9 cellular contexts compared by ENCODE assay signal in genomic region chr12:39587247-39587646, GRCh38. TPM values are rescaled to one million over a fixed set of nuclear protein-coding genes. Genes with fewer than 3 reads are reported as not detected.
A peak's percentile ranks its signal among the peaks of the same experiment; 100 is the strongest.
DNase-seq lines count a peak whose midpoint lies in the region; ATAC-seq and FAIRE-seq lines count a peak whose summit lies in the region.
"Had no signal": no experiment of that assay in that cellular context is flagged by ENCODE, and none has a peak within 500 bp of the region (broad histone marks: within the 10 kb centered on the region; RNA-seq: fewer than 3 reads in every experiment).

No MANE protein-coding gene starts in this region.

- ATAC-seq in GM18909 (IDR thresholded peaks at IDR 0.05; ENCODE audit: poor library complexity, unreplicated experiment): peak; percentile 72
- peak; percentile 53 for ATAC-seq in HG03520 (IDR thresholded peaks at IDR 0.05; ENCODE audit: unreplicated experiment)

- H3K4me1 Mint-ChIP-seq in activated naive CD4-positive, alpha-beta T cell treated with anti-CD3 and anti-CD28 coated beads, Interleukin-2, amount 50 U/mL, for 24 hours: peaks cover 18% of the 10 kb centered on the region

- H3K36me3 Mint-ChIP-seq in activated naive CD4-positive, alpha-beta T cell treated with anti-CD3 and anti-CD28 coated beads, Interleukin-2, amount 50 U/mL, for 24 hours: peaks cover 16% of the 10 kb centered on the region

- no peak overlapping the region for H3K4me3 Mint-ChIP-seq in activated naive CD4-positive, alpha-beta T cell treated with anti-CD3 and anti-CD28 coated beads, Interleukin-2, amount 50 U/mL, for 24 hours
- H3K4me3 Mint-ChIP-seq: T-helper 1 cell treated with Interleukin-12 subunit alpha and Interleukin-12 subunit beta and Interleukin-4 antibody, amounts not matched to agents 30 μg/mL and 1 μg/mL, for 36 hours had no signal

- peak overlapping the region; percentile 74 for H3K27ac Mint-ChIP-seq in activated naive CD4-positive, alpha-beta T cell treated with anti-CD3 and anti-CD28 coated beads, Interleukin-2, amount 50 U/mL, for 24 hours
- H3K27ac Mint-ChIP-seq: T-helper 1 cell treated with Interleukin-12 subunit alpha and Interleukin-12 subunit beta and Interleukin-4 antibody, amounts not matched to agents 30 μg/mL and 1 μg/mL, for 36 hours had no signal

- FAIRE-seq in small intestine (lab: Jason Lieb, UNC): no peak

- no peak overlapping the region for H3K4me3 ChIP-seq in small intestine (ENCODE audit: low read depth in 1 of 2, low read length in 2 of 2)

- no peaks in the 10 kb centered on the region for H3K9me3 Mint-ChIP-seq in activated naive CD4-positive, alpha-beta T cell treated with anti-CD3 and anti-CD28 coated beads, Interleukin-2, amount 50 U/mL, for 24 hours
- H3K9me3 Mint-ChIP-seq: T-helper 1 cell treated with Interleukin-12 subunit alpha and Interleukin-12 subunit beta and Interleukin-4 antibody, amounts not matched to agents 30 μg/mL and 1 μg/mL, for 36 hours had no signal

- H3K36me3 ChIP-seq in small intestine (ENCODE audit: control insufficient read depth in 2 of 2, insufficient read depth in 2 of 2, low read length in 2 of 2): no peaks in the 10 kb centered on the region

- H3K27ac ChIP-seq in small intestine (ENCODE audit: low read depth in 1 of 2, low read length in 1 of 2): no peak overlapping the region

- 44 to 60% (median 60%) methylated on average over 3 of the region's 3 CpGs for WGBS in small intestine, 3 donors

- DNase-seq in D341Med (ENCODE audit: low spot score) (peak; percentile 20), small intestine (peak; percentile 6), dermis blood vessel endothelial cell (no peak), iPS-NIHi11 (ENCODE audit: low spot score) (no peak)
- no peak for DNase-seq in stimulated activated CD4-positive, alpha-beta T cell treated with anti-CD3 and anti-CD28 coated beads, Interleukin-4, amount 100 ng/mL, for 1 hour

- H3K4me1 ChIP-seq in small intestine (ENCODE audit: control insufficient read depth in 2 of 2, insufficient read depth in 1 of 2, low read depth in 1 of 2, low read length in 1 of 2): no peaks in the 10 kb centered on the region

- no peaks in the 10 kb centered on the region for H3K27me3 ChIP-seq in small intestine (ENCODE audit: control insufficient read depth in 2 of 2, insufficient read depth in 2 of 2, low read length in 2 of 2)

- H3K27me3 Mint-ChIP-seq in activated naive CD4-positive, alpha-beta T cell treated with anti-CD3 and anti-CD28 coated beads, Interleukin-2, amount 50 U/mL, for 24 hours: no peaks in the 10 kb centered on the region

- H3K9me3 ChIP-seq in small intestine (ENCODE audit: control insufficient read depth, low read depth): no peaks in the 10 kb centered on the region

RNA-seq across cellular contexts. Expression of gene ABCD2, which starts 32.4 kb away (rescaled TPM):
- polyA plus RNA-seq in small intestine: under 1 TPM in 2 of 3 donors, not detected in 1; 0.27 to 0.40 TPM
- total RNA-seq in dermis blood vessel endothelial cell: not detected in 2 replicates

Comparison
In these comparisons a context has a peak if more than half of its experiments do, and no peak if none do; other contexts are left out.
1. DNase-seq: peak in D341Med (single experiment) and small intestine (single experiment); none in dermis blood vessel endothelial cell (single experiment), iPS-NIHi11 (single experiment) and stimulated activated CD4-positive, alpha-beta T cell treated with anti-CD3 and anti-CD28 coated beads, Interleukin-4, amount 100 ng/mL, for 1 hour (single experiment).